Comparison of ENCODE assay signal across 19 cellular contexts in the genomic region with DNA sequence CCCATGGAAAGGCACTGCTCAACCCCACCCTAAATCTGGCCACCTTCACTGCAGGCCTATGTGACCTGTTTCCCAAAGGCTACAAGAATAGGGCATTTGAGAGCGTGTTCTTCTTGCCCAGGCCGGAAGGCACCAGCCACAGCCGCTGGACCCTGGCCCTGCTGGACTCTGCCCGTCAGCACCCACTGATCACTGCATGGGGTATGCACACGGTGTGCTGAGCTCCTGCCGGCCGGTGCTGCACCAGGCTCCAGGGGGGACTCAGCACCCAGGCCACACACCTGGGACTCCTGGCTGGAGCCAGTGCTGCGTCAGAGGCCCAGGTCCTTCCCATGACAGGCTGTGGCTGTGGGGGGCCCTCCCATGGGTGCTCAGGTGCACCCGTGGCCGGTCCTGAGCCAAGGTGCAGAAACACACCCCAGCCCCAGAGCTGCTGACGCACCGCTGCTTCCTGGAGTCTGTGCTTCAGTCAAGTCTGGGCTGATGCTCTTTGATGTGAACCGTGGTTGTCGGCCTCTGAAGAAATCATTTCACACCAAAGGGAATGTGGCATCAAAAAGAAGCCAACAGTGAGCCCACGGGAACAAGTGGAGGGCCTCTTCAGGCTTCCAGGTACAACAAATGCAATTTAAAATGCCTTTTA. TPM values are rescaled to one million over a fixed set of nuclear protein-coding genes. Genes with fewer than 3 reads are reported as not detected.
A peak's percentile ranks its signal among the peaks of the same experiment; 100 is the strongest.
DNase-seq lines count a peak whose midpoint lies in the region; ATAC-seq and FAIRE-seq lines count a peak whose summit lies in the region.
"Had no signal": no experiment of that assay in that cellular context is flagged by ENCODE, and none has a peak within 500 bp of the region (broad histone marks: within the 10 kb centered on the region; RNA-seq: fewer than 3 reads in every experiment).

No MANE protein-coding gene starts in this region.

- no peak overlapping the region for H3K27ac ChIP-seq in aorta (ENCODE audit: low read depth in 1 of 2, low read length in 2 of 2)

- ATAC-seq in left cardiac atrium: no peak
- ATAC-seq in aorta (ENCODE audit: low FRiP score): peak; percentile 46
- ATAC-seq: GM23338, K562 had no signal

- DNase-seq in cardiac septum (ENCODE audit: low spot score) (peak; percentile 71), left cardiac atrium (no peak), H7 (peak; percentile 22), mesenteric fat pad (ENCODE audit: low spot score) (peak; percentile 78), aorta (peak in 1 of 2 donors; percentile 24), RCC 7860 (ENCODE audit: low spot score) (no peak)
- no peak for DNase-seq in activated naive CD4-positive, alpha-beta T cell treated with Interleukin-2 at 50 U/mL for 16 hours
- DNase-seq: ACHN; AML-193; Calu3; CD4-positive, CD25-positive, alpha-beta regulatory T cell; MV-4-11; NCI-H1417; NCI-H187 treated with DMSO at 0.1 percent for 48 hours; NCI-H69; SHP77 treated with DMSO at 0.1 percent for 48 hours had no signal

- H3K9me3 ChIP-seq in aorta (ENCODE audit: control insufficient read depth, low read length): no peaks in the 10 kb centered on the region

- H3K27me3 ChIP-seq in H7 (ENCODE audit: control insufficient read depth, insufficient read depth, low read length): peaks cover 9% of the 10 kb centered on the region
- no peaks in the 10 kb centered on the region for H3K27me3 ChIP-seq in aorta (ENCODE audit: control insufficient read depth in 1 of 2, insufficient read depth in 2 of 2, low read length in 1 of 2)

- intact Hi-C loops in cardiac septum (cut with DNase I) (no loop called here), left cardiac atrium (cut with DNase I) (no loop called here), aorta (cut with DNase I) (no loop called here)

- H3K4me3 ChIP-seq in H7 (ENCODE audit: insufficient read depth, low read depth, low read length) (no peak overlapping the region), aorta (ENCODE audit: low read length in 2 of 2) (no peak overlapping the region)
- H3K4me3 ChIP-seq: GM23338, K562 had no signal

- FAIRE-seq in RCC 7860 (lab: Jason Lieb, UNC): no peak
- FAIRE-seq: K562 had no signal

- 84 to 88% methylated on average over 15 of the region's 15 CpGs for WGBS in aorta, 2 donors

- H3K36me3 ChIP-seq in H7 (replicated peaks; ENCODE audit: control insufficient read depth, insufficient read depth, low read length) (no peaks in the 10 kb centered on the region), aorta (ENCODE audit: control insufficient read depth in 1 of 2, insufficient read depth in 2 of 2, low read length in 1 of 2) (no peaks in the 10 kb centered on the region)

- no peaks in the 10 kb centered on the region for H3K4me1 ChIP-seq in aorta (ENCODE audit: control insufficient read depth in 1 of 2, insufficient read depth in 2 of 2, low read length in 2 of 2)

RNA-seq across cellular contexts. Expression of gene KCNG2, which starts 6.5 kb away (rescaled TPM):
- 0.32 TPM for total RNA-seq in cardiac septum
- total RNA-seq in left cardiac atrium: under 1 TPM in 1 of 2 donors, not detected in 1; 0.15 TPM
- total RNA-seq in H7 (2014; rRNA removed; shearing (Covaris generic)): 0.14 and 0.18 TPM in 2 replicates
- 0.51 TPM for total RNA-seq in mesenteric fat pad
- 1 to 10 TPM in 1 of 2 donors, under 1 TPM in 1; 0.23 to 1.1 TPM for total RNA-seq in aorta
- not detected for polyA plus RNA-seq in aorta
- total RNA-seq: Calu3; CD4-positive, CD25-positive, alpha-beta regulatory T cell; K562; RPMI7951 had no signal
- polyA plus RNA-seq: CD4-positive, CD25-positive, alpha-beta regulatory T cell; K562 had no signal

Comparison
In these comparisons a context has a peak if more than half of its experiments do, and no peak if none do; other contexts are left out.
1. DNase-seq: peak in cardiac septum (single experiment), H7 (single experiment) and mesenteric fat pad (single experiment); none in left cardiac atrium (single experiment), activated naive CD4-positive, alpha-beta T cell treated with Interleukin-2 at 50 U/mL for 16 hours (single experiment) and RCC 7860 (single experiment).